ENCODE assay signal across 9 cellular contexts in genomic region chr20:44702776-44703175, GRCh38. TPM values are rescaled to one million over a fixed set of nuclear protein-coding genes. Genes with fewer than 3 reads are reported as not detected.
DNase-seq lines count a peak whose midpoint lies in the region; ATAC-seq and TF ChIP-seq lines count a peak whose summit lies in the region.
"Had no signal": no experiment of that assay in that cellular context is flagged by ENCODE, and none has a peak within 500 bp of the region (broad histone marks: within the 10 kb centered on the region; RNA-seq: fewer than 3 reads in every experiment).

No MANE protein-coding gene starts in this region.

- no peaks in the 10 kb centered on the region for H3K36me3 ChIP-seq in smooth muscle cell (ENCODE audit: low read depth)

- H3K4me2 ChIP-seq in smooth muscle cell: no peak overlapping the region

- H3K4me3 Mint-ChIP-seq in activated T-helper 17 cell treated with anti-CD3 and anti-CD28 coated beads, Interleukin-2, amount 50 U/mL, for 72 hours: no peak overlapping the region
- H3K4me3 Mint-ChIP-seq: memory B cell had no signal

- H3K4me1 Mint-ChIP-seq in activated T-helper 17 cell treated with anti-CD3 and anti-CD28 coated beads, Interleukin-2, amount 50 U/mL, for 72 hours: no peaks in the 10 kb centered on the region

- no peaks in the 10 kb centered on the region for H3K36me3 Mint-ChIP-seq in activated T-helper 17 cell treated with anti-CD3 and anti-CD28 coated beads, Interleukin-2, amount 50 U/mL, for 72 hours (ENCODE audit: low read depth)
- H3K36me3 Mint-ChIP-seq: memory B cell had no signal

- peak overlapping the region; percentile 22 for H3K9ac ChIP-seq in smooth muscle cell (ENCODE audit: low read depth)

- DNase-seq in SW480 (ENCODE audit: low spot score) (peak; percentile 46), cardiac septum (ENCODE audit: low spot score) (peak; percentile 91), smooth muscle cell (lab: John Stamatoyannopoulos, UW; ENCODE audit: unreplicated experiment) (no peak), NCI-H226 (no peak), NCI-H774 (lab: John Stamatoyannopoulos, UW) (no peak)

- peaks cover 2% of the 10 kb centered on the region for H3K27me3 Mint-ChIP-seq in activated T-helper 17 cell treated with anti-CD3 and anti-CD28 coated beads, Interleukin-2, amount 50 U/mL, for 72 hours

- H3K27ac ChIP-seq in smooth muscle cell (ENCODE audit: low read depth): no peak overlapping the region

- peaks cover 7% of the 10 kb centered on the region for H3K4me1 ChIP-seq in smooth muscle cell (ENCODE audit: low read depth)

- H3K79me2 ChIP-seq in smooth muscle cell (ENCODE audit: low read depth): no peaks in the 10 kb centered on the region

- no peaks in the 10 kb centered on the region for H3K27me3 ChIP-seq in smooth muscle cell (ENCODE audit: low read depth)

- H3K9me3 Mint-ChIP-seq in activated T-helper 17 cell treated with anti-CD3 and anti-CD28 coated beads, Interleukin-2, amount 50 U/mL, for 72 hours: no peaks in the 10 kb centered on the region
- H3K9me3 Mint-ChIP-seq: memory B cell had no signal

- no peaks in the 10 kb centered on the region for H4K20me1 ChIP-seq in smooth muscle cell (ENCODE audit: low read depth)

- intact Hi-C loops in cardiac septum (cut with DNase I): loop anchor here (1.0 kb wide), 1 partner anchor 9 kb away; no protein-coding TSS in a partner anchor

- H3F3A ChIP-seq in smooth muscle cell (ENCODE audit: low read depth): peaks cover 3% of the 10 kb centered on the region

- H3K9me3 ChIP-seq in smooth muscle cell (replicated peaks; ENCODE audit: low read depth): no peaks in the 10 kb centered on the region

- WGBS in smooth muscle cell (ENCODE audit: low lambda C conversion rate): 56% methylated on average over 8 of the region's 9 CpGs

- H3K4me3 ChIP-seq in smooth muscle cell: no peak overlapping the region

- ATAC-seq in GM21619 (IDR thresholded peaks at IDR 0.05; ENCODE audit: unreplicated experiment) (peak; percentile 62), HG03159 (IDR thresholded peaks at IDR 0.05; ENCODE audit: unreplicated experiment) (no peak)
- ATAC-seq in activated T-helper 17 cell treated with anti-CD3 and anti-CD28 coated beads, Interleukin-2, amount 50 U/mL, for 72 hours (replicated peaks): no peak

- no peak for TF ChIP-seq CTCF in smooth muscle cell (IDR thresholded peaks at IDR 0.05; ENCODE audit: borderline replicate concordance, insufficient read depth, poor library complexity, severe bottlenecking)

- no peak overlapping the region for H2AFZ ChIP-seq in smooth muscle cell (ENCODE audit: low read depth)

- H3K27ac Mint-ChIP-seq in activated T-helper 17 cell treated with anti-CD3 and anti-CD28 coated beads, Interleukin-2, amount 50 U/mL, for 72 hours: no peak overlapping the region
- H3K27ac Mint-ChIP-seq: memory B cell had no signal

RNA-seq across cellular contexts. Expression of gene CCN5, which starts 12.4 kb away (rescaled TPM):
- 29.3 TPM for total RNA-seq in cardiac septum
- total RNA-seq in smooth muscle cell: not detected in 2 replicates
- polyA plus RNA-seq in smooth muscle cell: not detected in 2 replicates
- total RNA-seq in activated T-helper 17 cell treated with anti-CD3 and anti-CD28 coated beads, Interleukin-2, amount 50 U/mL, for 72 hours: not detected

RNA-seq across cellular contexts. Expression of gene KCNK15, which starts 42.9 kb away (rescaled TPM):
- 0.97 TPM for total RNA-seq in cardiac septum
- 0.54 TPM in 1 of 2 replicates, not detected in the other for total RNA-seq in smooth muscle cell
- 0.06 and 0.24 TPM in 2 replicates for polyA plus RNA-seq in smooth muscle cell
- under 1 TPM; 0.09 to 0.11 TPM for total RNA-seq in activated T-helper 17 cell treated with anti-CD3 and anti-CD28 coated beads, Interleukin-2, amount 50 U/mL, for 72 hours

RNA-seq across cellular contexts. Expression of gene ADA, which starts 51.3 kb away (rescaled TPM):
- total RNA-seq in cardiac septum: 4.1 TPM
- total RNA-seq in smooth muscle cell: 25.1 and 28.4 TPM in 2 replicates
- 32.5 and 35.2 TPM in 2 replicates for polyA plus RNA-seq in smooth muscle cell
- 10 to 100 TPM; 30.4 to 32.5 TPM for total RNA-seq in activated T-helper 17 cell treated with anti-CD3 and anti-CD28 coated beads, Interleukin-2, amount 50 U/mL, for 72 hours

Comparison
In these comparisons a context has a peak if more than half of its experiments do, and no peak if none do; other contexts are left out.
1. DNase-seq: peak in SW480 (single experiment) and cardiac septum (single experiment); none in smooth muscle cell (single experiment), NCI-H226 (single experiment) and NCI-H774 (single experiment).
2. RNA of gene CCN5, which starts 12.4 kb away (total RNA-seq): 29.3 TPM in cardiac septum (single experiment); not detected in smooth muscle cell and not detected in activated T-helper 17 cell treated with anti-CD3 and anti-CD28 coated beads, Interleukin-2, amount 50 U/mL, for 72 hours; every median in the first group is over 10 times any median in the second.